In the genomic region with DNA sequence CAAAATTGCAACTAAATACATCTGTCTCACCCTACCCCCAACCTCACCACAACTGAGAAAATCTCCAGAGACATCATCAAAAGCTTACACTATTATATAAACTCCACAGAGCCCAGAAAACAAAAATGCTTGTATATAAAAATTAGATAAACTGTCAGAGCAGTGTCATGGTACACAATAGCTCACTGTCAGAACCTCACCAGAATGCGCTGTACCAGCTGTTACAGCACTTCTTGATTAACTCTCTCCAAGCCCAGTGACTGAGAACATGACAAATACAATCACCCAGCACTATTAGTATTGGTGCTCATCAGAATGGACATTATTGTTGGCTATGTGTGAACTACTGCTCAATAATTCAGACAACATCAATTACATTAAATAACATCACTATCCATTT, we compare ENCODE assay signal across 20 cellular contexts.
DNase-seq lines count a peak whose midpoint lies in the region; ATAC-seq and TF ChIP-seq lines count a peak whose summit lies in the region.
"Had no signal": no experiment of that assay in that cellular context is flagged by ENCODE, and none has a peak within 500 bp of the region (broad histone marks: within the 10 kb centered on the region; RNA-seq: fewer than 3 reads in every experiment).

No MANE protein-coding gene starts in this region.

- H2AK9ac ChIP-seq in IMR-90 (replicated peaks; ENCODE audit: low read depth, low read length, poor library complexity): no peak overlapping the region

- POLR2A ChIA-PET in IMR-90 (lab: Charles Lee; ENCODE audit: unreplicated experiment): no interaction called here

- no peaks in the 10 kb centered on the region for H3K9me1 ChIP-seq in IMR-90 (ENCODE audit: insufficient read depth, low read length)

- no TSS peak for BruUV-seq in IMR-90 (replicated peaks; lab: Mats Ljungman, UMichigan)

- H3K79me1 ChIP-seq in IMR-90 (ENCODE audit: low read depth in 1 of 2, low read length in 2 of 2): no peaks in the 10 kb centered on the region; a peak in 1 of 4 replicates

- no peak overlapping the region for H3K56ac ChIP-seq in IMR-90 (ENCODE audit: extremely low read depth, insufficient read depth, low read length)

- H3K23ac ChIP-seq in IMR-90 (ENCODE audit: low read depth, low read length): no peak overlapping the region

- TF ChIP-seq RAD21 in IMR-90 (IDR thresholded peaks at IDR 0.05; ENCODE audit: low read length): no peak

- CTCF ChIA-PET in IMR-90 (lab: Yijun Ruan, JAX): interaction anchor here (1.7 kb wide), 1 partner anchor 25 kb away, joined by 6 read pairs; no protein-coding TSS in a partner anchor

- H3K27ac ChIP-seq in DND-41 (ENCODE audit: low read length): no peak overlapping the region
- H3K27ac ChIP-seq in IMR-90 (ENCODE audit: insufficient read depth, low read length): no peak overlapping the region
- H3K27ac ChIP-seq in SK-N-MC: peak overlapping the region; percentile 56; the same call in 1 of the 2 replicates
- no peak overlapping the region for H3K27ac ChIP-seq in right lobe of liver
- H3K27ac ChIP-seq: GM23248, parathyroid adenoma, sigmoid colon had no signal

- no peak overlapping the region for H2AFZ ChIP-seq in DND-41 (ENCODE audit: low read depth, low read length)
- no peak overlapping the region for H2AFZ ChIP-seq in IMR-90 (replicated peaks; ENCODE audit: low read length, poor library complexity)
- H2AFZ ChIP-seq: GM23248, parathyroid adenoma had no signal

- no peak overlapping the region for H4K91ac ChIP-seq in IMR-90 (ENCODE audit: insufficient read depth, low read depth, low read length)

- no peak overlapping the region for H3K14ac ChIP-seq in IMR-90 (replicated peaks; ENCODE audit: low read depth, low read length)

- no peak overlapping the region for H3K18ac ChIP-seq in IMR-90 (ENCODE audit: low read depth, low read length)

- no peaks in the 10 kb centered on the region for H3K79me2 ChIP-seq in DND-41 (ENCODE audit: insufficient read depth, low read length)
- H3K79me2 ChIP-seq: parathyroid adenoma had no signal

- in situ Hi-C loops in IMR-90 (cut with MboI; ENCODE audit: low sequenced_read_pairs): no loop called here

- TF ChIP-seq POLR2A in IMR-90 (IDR thresholded peaks at IDR 0.05; ENCODE audit: low read depth, low read length) (no peak), right lobe of liver (IDR thresholded peaks at IDR 0.05) (no peak), erythroblast (IDR thresholded peaks at IDR 0.05; ENCODE audit: low read length) (no peak)

- H2BK120ac ChIP-seq in IMR-90 (ENCODE audit: low read depth, low read length): no peak overlapping the region

- dilution Hi-C loops in IMR-90 (cut with HindIII; ENCODE audit: low sequenced_read_pairs, unreplicated experiment): no loop called here

- H3K4me1 ChIP-seq in DND-41 (ENCODE audit: insufficient read depth, low read length) (no peaks in the 10 kb centered on the region), IMR-90 (ENCODE audit: control insufficient read depth, insufficient read depth, low read length) (no peaks in the 10 kb centered on the region), right lobe of liver (no peaks in the 10 kb centered on the region)
- H3K4me1 ChIP-seq: parathyroid adenoma had no signal

- H2AK5ac ChIP-seq in IMR-90 (ENCODE audit: low read depth, low read length): no peak overlapping the region

- no peak overlapping the region for H2BK5ac ChIP-seq in IMR-90 (ENCODE audit: low read depth, low read length, poor library complexity, severe bottlenecking)

- H3K27me3 ChIP-seq in DND-41 (ENCODE audit: insufficient read depth, low read length, poor library complexity): no peaks in the 10 kb centered on the region
- H3K27me3 ChIP-seq in IMR-90 (ENCODE audit: control insufficient read depth, insufficient read depth, low read length): no peaks in the 10 kb centered on the region
- no peaks in the 10 kb centered on the region for H3K27me3 ChIP-seq in right lobe of liver
- H3K27me3 ChIP-seq: sigmoid colon had no signal

- no peak overlapping the region for H2BK20ac ChIP-seq in IMR-90 (ENCODE audit: low read depth, low read length)

- ATAC-seq in DND-41 (ENCODE audit: insufficient read depth, low read depth): peak; percentile 58
- peak; percentile 35 for ATAC-seq in IMR-90 (ENCODE audit: low read depth)
- ATAC-seq in right lobe of liver: no peak
- ATAC-seq: naive thymus-derived CD4-positive, alpha-beta T cell had no signal

- no peak for TF ChIP-seq CTCF in DND-41 (IDR thresholded peaks at IDR 0.05; ENCODE audit: borderline replicate concordance, extremely low read depth, low read length, poor library complexity, severe bottlenecking)
- TF ChIP-seq CTCF in IMR-90 (conservative IDR thresholded peaks at IDR 0.05; ENCODE audit: low read depth, low read length): no peak
- no peak for TF ChIP-seq CTCF in right lobe of liver (IDR thresholded peaks at IDR 0.05)

- H3K36me3 ChIP-seq in DND-41 (ENCODE audit: insufficient read depth, low read length) (no peaks in the 10 kb centered on the region), IMR-90 (ENCODE audit: control insufficient read depth, insufficient read depth, low read length) (peaks cover 4% of the 10 kb centered on the region; the same call in 1 of the 2 replicates), SK-N-MC (ENCODE audit: insufficient read depth, low read length) (peaks cover 23% of the 10 kb centered on the region), right lobe of liver (no peaks in the 10 kb centered on the region)

- DNase-seq in DND-41 (no peak), IMR-90 (no peak), SK-N-MC (ENCODE audit: low read depth, low spot score) (no peak), myocyte (ENCODE audit: low read depth) (peak; percentile 19), NCI-H748 treated with DMSO at 0.1 percent for 48 hours (lab: John Stamatoyannopoulos, UW) (no peak), right lobe of liver (no peak), erythroblast (lab: John Stamatoyannopoulos, UW) (no peak), CD1c-positive myeloid dendritic cell (ENCODE audit: extremely low spot score) (no peak)
- DNase-seq: activated CD4-positive, alpha-beta memory T cell treated with anti-CD3 and anti-CD28 coated beads, Interleukin-2, amount 10 ng/mL, durations not matched to agents 7 days and 5 days; activated CD4-positive, CD25-positive, alpha-beta regulatory T cell; activated effector memory CD4-positive, alpha-beta T cell treated with anti-CD3 and anti-CD28 coated beads, Interleukin-2, amount 50 U/mL, for 16 hours; AML-193; EL; endodermal cell; glutamatergic neuron; GM23248; naive thymus-derived CD4-positive, alpha-beta T cell; sigmoid colon; T-helper 9 cell had no signal

- no peak overlapping the region for H3K4me2 ChIP-seq in DND-41 (ENCODE audit: insufficient read depth, low read length)
- H3K4me2 ChIP-seq in IMR-90 (ENCODE audit: low read depth, low read length): no peak overlapping the region

- no peaks in the 10 kb centered on the region for H3K9me3 ChIP-seq in DND-41 (ENCODE audit: insufficient read depth, low read length, severe bottlenecking)
- H3K9me3 ChIP-seq in IMR-90 (ENCODE audit: control insufficient read depth, insufficient read depth, low read length): no peaks in the 10 kb centered on the region
- 0 out of 2 replicates have a peak, but pooled peaks cover 4% of the 10 kb centered on the region for H3K9me3 ChIP-seq in SK-N-MC (ENCODE audit: low read depth, low read length)
- H3K9me3 ChIP-seq in right lobe of liver: no peaks in the 10 kb centered on the region
- H3K9me3 ChIP-seq: sigmoid colon had no signal

- WGBS in IMR-90 (ENCODE audit: extremely low coverage in 2 of 2, insufficient read length in 1 of 2), 2 experiments: no CpG with 5 or more reads among the region's 1 CpG
- WGBS in right lobe of liver (ENCODE audit: insufficient coverage, low coverage, low lambda C conversion rate, missing lambda C conversion rate): 67% methylated on average over 1 of the region's 1 CpG

- H3K4me3 ChIP-seq in DND-41 (ENCODE audit: low read depth in 1 of 2, low read length in 2 of 2) (no peak overlapping the region), IMR-90 (ENCODE audit: insufficient read depth, low read depth, low read length) (no peak overlapping the region), SK-N-MC (no peak overlapping the region), right lobe of liver (no peak overlapping the region)
- H3K4me3 ChIP-seq: GM23248, sigmoid colon had no signal

- no peak overlapping the region for H3K4ac ChIP-seq in IMR-90 (ENCODE audit: low read depth, low read length)

- H3K9ac ChIP-seq in DND-41 (ENCODE audit: low read depth, low read length) (no peak overlapping the region), IMR-90 (ENCODE audit: low read depth, low read length) (no peak overlapping the region), SK-N-MC (ENCODE audit: insufficient read length) (no peak overlapping the region)
- H3K9ac ChIP-seq: GM23248, parathyroid adenoma had no signal

- H4K20me1 ChIP-seq in DND-41 (ENCODE audit: insufficient read depth, low read length): no peaks in the 10 kb centered on the region
- H4K20me1 ChIP-seq in IMR-90 (ENCODE audit: insufficient read depth, low read length): no peaks in the 10 kb centered on the region

- no peak overlapping the region for H2BK15ac ChIP-seq in IMR-90 (ENCODE audit: low read depth, low read length)

- no peak overlapping the region for H4K8ac ChIP-seq in IMR-90 (ENCODE audit: low read depth in 2 of 2, low read length in 2 of 2)

- H4K5ac ChIP-seq in IMR-90 (ENCODE audit: low read depth, low read length): no peak overlapping the region

- intact Hi-C loops in IMR-90 (cut with micrococcal nuclease): no loop called here
- intact Hi-C loops in right lobe of liver (cut with DNase I): no loop called here

TF ChIP-seq in IMR-90, 13 proteins besides CTCF, POLR2A, EP300 and RAD21 (continues in another document):
- TF ChIP-seq MXI1 (IDR thresholded peaks at IDR 0.05; ENCODE audit: borderline replicate concordance, low read depth, low read length) (no peak), MAZ (IDR thresholded peaks at IDR 0.05; ENCODE audit: borderline replicate concordance, low read depth, low read length) (no peak), CHD1 (IDR thresholded peaks at IDR 0.05; ENCODE audit: low read depth, low read length) (no peak), RFX5 (IDR thresholded peaks at IDR 0.05; ENCODE audit: low read depth, low read length) (no peak), NFE2L2 (IDR thresholded peaks at IDR 0.05; ENCODE audit: low read depth, low read length) (no peak), CEBPB (IDR thresholded peaks at IDR 0.05; ENCODE audit: low read depth, low read length) (no peak), RCOR1 (IDR thresholded peaks at IDR 0.05; ENCODE audit: insufficient replicate concordance, low read length) (no peak)
- TF ChIP-seq, protein P1, sequence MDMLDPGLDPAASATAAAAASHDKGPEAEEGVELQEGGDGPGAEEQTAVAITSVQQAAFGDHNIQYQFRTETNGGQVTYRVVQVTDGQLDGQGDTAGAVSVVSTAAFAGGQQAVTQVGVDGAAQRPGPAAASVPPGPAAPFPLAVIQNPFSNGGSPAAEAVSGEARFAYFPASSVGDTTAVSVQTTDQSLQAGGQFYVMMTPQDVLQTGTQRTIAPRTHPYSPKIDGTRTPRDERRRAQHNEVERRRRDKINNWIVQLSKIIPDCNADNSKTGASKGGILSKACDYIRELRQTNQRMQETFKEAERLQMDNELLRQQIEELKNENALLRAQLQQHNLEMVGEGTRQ (IDR thresholded peaks at IDR 0.05; ENCODE audit: low read depth, low read length): no peak

Comparison
In these comparisons a context has a peak if more than half of its experiments do, and no peak if none do; other contexts are left out.
1. ATAC-seq: peak in DND-41 (single experiment) and IMR-90 (single experiment); none in right lobe of liver (0 of 4).